In genomic region chr9:85158512-85158911, GRCh38 we compare ENCODE assay signal across 20 cellular contexts.
"Had no signal": no experiment of that assay in that cellular context is flagged by ENCODE, and none has a peak within 500 bp of the region (broad histone marks: within the 10 kb centered on the region; RNA-seq: fewer than 3 reads in every experiment).

No MANE protein-coding gene starts in this region.

- H3K4me3 ChIP-seq: left lung, pancreas, tibial artery had no signal

- H3K36me3 Mint-ChIP-seq: activated naive CD4-positive, alpha-beta T cell treated with anti-CD3 and anti-CD28 coated beads, Interleukin-2, amount 50 U/mL, for 72 hours; naive B cell had no signal

- H3K27ac Mint-ChIP-seq: activated B cell treated with CpG ODN at 0.5 μM for 24 hours; activated CD8-positive, alpha-beta T cell treated with anti-CD3 and anti-CD28 coated beads, Interleukin-2, amount 10 ng/mL, durations not matched to agents 7 days and 5 days; activated naive CD4-positive, alpha-beta T cell treated with anti-CD3 and anti-CD28 coated beads, Interleukin-2, amount 50 U/mL, for 72 hours; activated T-cell treated with anti-CD3 and anti-CD28 coated beads, Interleukin-2, amount 50 U/mL, for 72 hours; naive B cell; stimulated activated naive CD8-positive, alpha-beta T cell treated with anti-CD3 and anti-CD28 coated beads, Interleukin-15, amount 100 ng/mL, for 72 hours had no signal

- H3K27ac ChIP-seq: left lung, pancreas, tibial artery had no signal

- H3K9me3 ChIP-seq: pancreas, tibial artery had no signal

- H3K4me1 Mint-ChIP-seq: activated B cell treated with CpG ODN at 0.5 μM for 24 hours; central memory CD8-positive, alpha-beta T cell; naive B cell; stimulated activated naive CD8-positive, alpha-beta T cell treated with anti-CD3 and anti-CD28 coated beads, Interleukin-15, amount 100 ng/mL, for 72 hours had no signal

- H3K4me3 Mint-ChIP-seq: activated B cell treated with CpG ODN at 0.5 μM for 24 hours; activated CD8-positive, alpha-beta T cell treated with anti-CD3 and anti-CD28 coated beads, Interleukin-2, amount 10 ng/mL, durations not matched to agents 7 days and 5 days; activated T-cell treated with anti-CD3 and anti-CD28 coated beads, Interleukin-2, amount 50 U/mL, for 72 hours; central memory CD8-positive, alpha-beta T cell; naive B cell; stimulated activated naive CD8-positive, alpha-beta T cell treated with anti-CD3 and anti-CD28 coated beads, Interleukin-15, amount 100 ng/mL, for 72 hours had no signal

- H3K4me1 ChIP-seq: left lung, tibial artery had no signal

- H3K9me3 Mint-ChIP-seq: activated B cell treated with CpG ODN at 0.5 μM for 24 hours; activated naive CD4-positive, alpha-beta T cell treated with anti-CD3 and anti-CD28 coated beads, Interleukin-2, amount 50 U/mL, for 72 hours; central memory CD8-positive, alpha-beta T cell had no signal

- DNase-seq: activated B cell treated with CpG ODN at 0.5 μM for 24 hours; activated CD4-positive, alpha-beta T cell treated with anti-CD3 and anti-CD28 coated beads for 48 hours; activated CD8-positive, alpha-beta memory T cell treated with anti-CD3 and anti-CD28 coated beads, Interleukin-2, amount 50 U/mL, for 48 hours; activated CD8-positive, alpha-beta T cell treated with anti-CD3 and anti-CD28 coated beads, Interleukin-2, amount 10 ng/mL, durations not matched to agents 7 days and 5 days; activated gamma-delta T cell; activated T-cell treated with anti-CD3 and anti-CD28 coated beads, Interleukin-2, amount 50 U/mL, for 72 hours; effector CD8-positive, alpha-beta T cell; foreskin fibroblast; glutamatergic neuron; hypothalamus; kidney; left lung; mammary epithelial cell; naive B cell; stimulated activated CD4-positive, alpha-beta T cell treated with anti-CD3 and anti-CD28 coated beads, Interleukin-1b, Interleukin-23, amount 100 ng/mL, for 48 hours; stimulated activated naive CD8-positive, alpha-beta T cell treated with anti-CD3 and anti-CD28 coated beads, Interleukin-15, amount 100 ng/mL, for 72 hours; tibial artery had no signal

- H3K27me3 Mint-ChIP-seq: activated B cell treated with CpG ODN at 0.5 μM for 24 hours; naive B cell; stimulated activated naive CD8-positive, alpha-beta T cell treated with anti-CD3 and anti-CD28 coated beads, Interleukin-15, amount 100 ng/mL, for 72 hours had no signal

- H3K27me3 ChIP-seq: left lung, pancreas, tibial artery had no signal

- H3K36me3 ChIP-seq: left lung, pancreas, tibial artery had no signal
